In genomic region chr2:44305882-44306281, GRCh38 we compare ENCODE assay signal across 29 cellular contexts. TPM values are rescaled to one million over a fixed set of nuclear protein-coding genes. Genes with fewer than 3 reads are reported as not detected.
A peak's percentile ranks its signal among the peaks of the same experiment; 100 is the strongest.
DNase-seq lines count a peak whose midpoint lies in the region; ATAC-seq, FAIRE-seq and TF ChIP-seq lines count a peak whose summit lies in the region.
"Had no signal": no experiment of that assay in that cellular context is flagged by ENCODE, and none has a peak within 500 bp of the region (broad histone marks: within the 10 kb centered on the region; RNA-seq: fewer than 3 reads in every experiment).

No MANE protein-coding gene starts in this region.

- H3K79me2 ChIP-seq in SK-N-SH (ENCODE audit: insufficient read depth), result no peaks in the 10 kb centered on the region
- H3K79me2 ChIP-seq in HepG2 (ENCODE audit: insufficient read depth, low read length), result no peaks in the 10 kb centered on the region

- BruUV-seq in HepG2 (replicated peaks; lab: Mats Ljungman, UMichigan), result no TSS peak

- H2AFZ ChIP-seq in SK-N-SH (ENCODE audit: low read depth) (no peak overlapping the region), HepG2 (ENCODE audit: low read length) (no peak overlapping the region)

- no peak for TF ChIP-seq POLR2A in HepG2 (IDR thresholded peaks at IDR 0.05; ENCODE audit: insufficient read depth in 1 of 2, low read depth in 2 of 2, low read length in 2 of 2)
- TF ChIP-seq POLR2A in right lobe of liver (IDR thresholded peaks at IDR 0.05), result no peak

- H3K36me3 Mint-ChIP-seq in WTC11, result peaks cover 22% of the 10 kb centered on the region

- WGBS in SK-N-SH (ENCODE audit: low lambda C conversion rate), result 81% methylated on average over 7 of the region's 7 CpGs
- WGBS in HepG2 (ENCODE audit: low lambda C conversion rate), result 72% methylated on average over 7 of the region's 7 CpGs
- 86% methylated on average over 6 of the region's 7 CpGs for WGBS in right lobe of liver (ENCODE audit: insufficient coverage, low coverage, low lambda C conversion rate, missing lambda C conversion rate)

- no peaks in the 10 kb centered on the region for H3K4me1 Mint-ChIP-seq in WTC11
- H3K4me1 Mint-ChIP-seq: CD14-positive monocyte had no signal

- no peak overlapping the region for H3K4me3 ChIP-seq in SK-N-SH (ENCODE audit: low read depth in 2 of 2, low read length in 1 of 2)
- H3K4me3 ChIP-seq in HepG2 (replicated peaks in 1 of 3; ENCODE audit: insufficient read depth in 1 of 3, low read depth in 2 of 3, low read length in 3 of 3), result no peak overlapping the region
- no peak overlapping the region for H3K4me3 ChIP-seq in right lobe of liver
- H3K4me3 ChIP-seq in upper lobe of right lung, result no peak overlapping the region
- H3K4me3 ChIP-seq in lower lobe of right lung, result no peak overlapping the region
- H3K4me3 ChIP-seq: BLaER1 treated with 17β-estradiol and CSF1 and Interleukin-3, amounts not matched to agents 10 nM and 100 nM; HAP-1 had no signal

- H3K36me3 ChIP-seq in SK-N-SH (replicated peaks in 1 of 2; ENCODE audit: control insufficient read depth in 1 of 2, insufficient read depth in 2 of 2, low read length in 1 of 2), result peaks cover 0 to 4% of the 10 kb centered on the region in 2 experiments
- H3K36me3 ChIP-seq in HepG2 (replicated peaks in 1 of 2; ENCODE audit: control insufficient read depth in 1 of 2, insufficient read depth in 2 of 2, low read length in 2 of 2), result no peaks in the 10 kb centered on the region
- no peaks in the 10 kb centered on the region for H3K36me3 ChIP-seq in right lobe of liver
- H3K36me3 ChIP-seq in upper lobe of right lung, result no peaks in the 10 kb centered on the region
- no peaks in the 10 kb centered on the region for H3K36me3 ChIP-seq in lower lobe of right lung
- H3K36me3 ChIP-seq: BE2C, HAP-1 had no signal

- H3K9ac ChIP-seq in SK-N-SH (no peak overlapping the region), HepG2 (ENCODE audit: insufficient read depth, low read depth, low read length) (no peak overlapping the region)
- H3K9ac ChIP-seq: BLaER1 treated with 17β-estradiol and CSF1 and Interleukin-3, amounts not matched to agents 10 nM and 100 nM had no signal

- H3K9me3 Mint-ChIP-seq in WTC11, result peaks cover 32% of the 10 kb centered on the region

- H3K9me2 ChIP-seq in SK-N-SH, result no peaks in the 10 kb centered on the region

- H3K4me1 ChIP-seq in SK-N-SH (ENCODE audit: control insufficient read depth in 1 of 2, insufficient read depth in 2 of 2, low read depth in 1 of 2, low read length in 1 of 2) (no peaks in the 10 kb centered on the region), HepG2 (ENCODE audit: insufficient read depth, low read length) (no peaks in the 10 kb centered on the region), right lobe of liver (no peaks in the 10 kb centered on the region), upper lobe of right lung (no peaks in the 10 kb centered on the region), lower lobe of right lung (no peaks in the 10 kb centered on the region)
- H3K4me1 ChIP-seq: BE2C; BLaER1 treated with 17β-estradiol and CSF1 and Interleukin-3, amounts not matched to agents 10 nM and 100 nM; HAP-1 had no signal

- CTCF ChIA-PET in SK-N-SH (lab: Yijun Ruan, JAX), result interaction anchor here (0.8 to 1.3 kb wide), 4 partner anchors 9 to 14 kb away, joined by 3 to 5 read pairs (median 4); no protein-coding TSS in a partner anchor
- CTCF ChIA-PET in HepG2 (lab: Yijun Ruan, JAX; ENCODE audit: low intra/inter-chr PET ratio, low total read pairs), result no interaction called here
- CTCF ChIA-PET in WTC11 (lab: Charles Lee), result interaction anchor here (0.7 to 1.3 kb wide), 2 partner anchors 10 to 404 kb away, joined by 3 to 7 read pairs; no protein-coding TSS in a partner anchor

- TF ChIP-seq RAD21 in SK-N-SH (IDR thresholded peaks at IDR 0.05; ENCODE audit: low read length) (no peak), HepG2 (CRISPR knock-in tag; IDR thresholded peaks at IDR 0.05) (no peak)

- no peak overlapping the region for H3K27ac ChIP-seq in SK-N-SH (ENCODE audit: low read depth in 2 of 2, low read length in 1 of 2)
- no peak overlapping the region for H3K27ac ChIP-seq in HepG2 (ENCODE audit: extremely low read length, insufficient read depth, low read length)
- H3K27ac ChIP-seq in right lobe of liver, result no peak overlapping the region
- H3K27ac ChIP-seq in upper lobe of right lung, result no peak overlapping the region
- no peak overlapping the region for H3K27ac ChIP-seq in lower lobe of right lung
- H3K27ac ChIP-seq: 22Rv1; BLaER1 treated with 17β-estradiol and CSF1 and Interleukin-3, amounts not matched to agents 10 nM and 100 nM had no signal

- H4K20me1 ChIP-seq in SK-N-SH (ENCODE audit: insufficient read depth), result no peaks in the 10 kb centered on the region
- no peaks in the 10 kb centered on the region for H4K20me1 ChIP-seq in HepG2 (ENCODE audit: insufficient read depth, low read length)
- H4K20me1 ChIP-seq: BLaER1 treated with 17β-estradiol and CSF1 and Interleukin-3, amounts not matched to agents 10 nM and 100 nM had no signal

- POLR2A ChIA-PET in SK-N-SH (lab: Yijun Ruan, JAX), result no interaction called here
- POLR2A ChIA-PET in HepG2 (lab: Yijun Ruan, JAX), result no interaction called here
- POLR2A ChIA-PET in WTC11 (lab: Charles Lee), result no interaction called here

- H3K27me3 ChIP-seq in SK-N-SH (ENCODE audit: insufficient read depth) (no peaks in the 10 kb centered on the region), HepG2 (ENCODE audit: control insufficient read depth in 1 of 2, insufficient read depth in 2 of 2, low read length in 2 of 2) (no peaks in the 10 kb centered on the region; a peak in 1 of 5 replicates), right lobe of liver (no peaks in the 10 kb centered on the region), upper lobe of right lung (no peaks in the 10 kb centered on the region), lower lobe of right lung (ENCODE audit: low read depth) (no peaks in the 10 kb centered on the region)
- H3K27me3 ChIP-seq: BE2C; BLaER1 treated with 17β-estradiol and CSF1 and Interleukin-3, amounts not matched to agents 10 nM and 100 nM had no signal

- in situ Hi-C loops in HepG2 (cut with HindIII; ENCODE audit: extremely low pct_ligation_motif_present, low pct_unique_long_range_greater_than_20kb), result no loop called here

- no peak overlapping the region for H3K4me3 Mint-ChIP-seq in WTC11
- H3K4me3 Mint-ChIP-seq: CD14-positive monocyte; CD4-positive, alpha-beta T cell; HFFc6 had no signal

- intact Hi-C loops in HepG2 (cut with micrococcal nuclease; ENCODE audit: unreplicated experiment), result no loop called here
- intact Hi-C loops in right lobe of liver (cut with DNase I), result no loop called here
- intact Hi-C loops in upper lobe of right lung (cut with DNase I), result no loop called here
- intact Hi-C loops in lower lobe of right lung (cut with DNase I), result no loop called here

- ATAC-seq in SK-N-SH treated with all-trans-retinoic acid at 6 μM for 48 hours, result peak; percentile 33; the same call in 2 of the 3 replicates
- peak; percentile 41; the same call in 1 of the 3 replicates for ATAC-seq in HepG2
- ATAC-seq in right lobe of liver, result no peak
- peak; percentile 61 for ATAC-seq in WTC11
- ATAC-seq in upper lobe of right lung, result peak; percentile 24
- no peak for ATAC-seq in lower lobe of right lung
- no peak for ATAC-seq in HG03139 (IDR thresholded peaks at IDR 0.05; ENCODE audit: unreplicated experiment)

- no peak for FAIRE-seq in HepG2 (lab: Jason Lieb, UNC)
- FAIRE-seq: A204.1, GM12891, GM18507, H54 had no signal

- H3K4me2 ChIP-seq in SK-N-SH, result no peak overlapping the region
- H3K4me2 ChIP-seq in HepG2 (ENCODE audit: low read depth, low read length), result no peak overlapping the region
- H3K4me2 ChIP-seq: BLaER1 treated with 17β-estradiol and CSF1 and Interleukin-3, amounts not matched to agents 10 nM and 100 nM had no signal

- H3K27me3 Mint-ChIP-seq in WTC11 (ENCODE audit: low read depth), result no peaks in the 10 kb centered on the region
- H3K27me3 Mint-ChIP-seq: CD4-positive, alpha-beta T cell had no signal

- peaks cover 10% of the 10 kb centered on the region for H3K9me3 ChIP-seq in SK-N-SH
- H3K9me3 ChIP-seq in HepG2 (ENCODE audit: low read length), result peaks cover 19% of the 10 kb centered on the region
- peaks cover 0 to 6% (median 0%) of the 10 kb centered on the region in 4 donors for H3K9me3 ChIP-seq in right lobe of liver
- H3K9me3 ChIP-seq in upper lobe of right lung, result peaks cover 16% of the 10 kb centered on the region
- peaks cover 15% of the 10 kb centered on the region for H3K9me3 ChIP-seq in lower lobe of right lung

- TF ChIP-seq CTCF in SK-N-SH (IDR thresholded peaks at IDR 0.05) (no peak), HepG2 (CRISPR knock-in tag; IDR thresholded peaks at IDR 0.05) (no peak), right lobe of liver (IDR thresholded peaks at IDR 0.05) (no peak), WTC11 (IDR thresholded peaks at IDR 0.05) (no peak), upper lobe of right lung (IDR thresholded peaks at IDR 0.05) (no peak), lower lobe of right lung (IDR thresholded peaks at IDR 0.05) (no peak)

- H3F3A ChIP-seq in SK-N-SH (replicated peaks; ENCODE audit: insufficient read depth), result peaks cover 7% of the 10 kb centered on the region

- TF ChIP-seq EP300 in SK-N-SH (IDR thresholded peaks at IDR 0.05; ENCODE audit: borderline replicate concordance in 1 of 2, low read depth in 1 of 2, low read length in 1 of 2), result no peak
- no peak for TF ChIP-seq EP300 in HepG2 (IDR thresholded peaks at IDR 0.05; ENCODE audit: low read depth in 2 of 2, low read length in 2 of 2)
- TF ChIP-seq EP300 in HepG2 (CRISPR knock-in tag; IDR thresholded peaks at IDR 0.05; ENCODE audit: borderline replicate concordance), result no peak

- no peak overlapping the region for H3K27ac Mint-ChIP-seq in WTC11
- H3K27ac Mint-ChIP-seq: CD14-positive monocyte; CD4-positive, alpha-beta T cell; HFFc6 had no signal

- no peak for DNase-seq in SK-N-SH
- no peak for DNase-seq in HepG2 (ENCODE audit: low spot score)
- DNase-seq in right lobe of liver, result no peak
- no peak for DNase-seq in WTC11 (ENCODE audit: low spot score)
- DNase-seq in upper lobe of right lung, result no peak
- DNase-seq in lower lobe of right lung, result no peak
- DNase-seq: ACHN; AML-193; BE2C; Calu3; CD4-positive, alpha-beta T cell; COR-L47; DMS53; DMS79 treated with DMSO at 0.1 percent for 48 hours; GF-D8; GOT3; HFFc6 had no signal

RNA-seq across cellular contexts. Expression of gene SLC3A1, which starts 30.6 kb away (rescaled TPM):
- polyA plus RNA-seq in SK-N-SH (2012; rRNA removed), result 0.07 and 0.13 TPM in 2 replicates
- 0.01 and 0.05 TPM in 2 replicates for polyA plus RNA-seq in SK-N-SH (2012; cell fraction: cytosol; rRNA removed)
- polyA plus RNA-seq in SK-N-SH (2012; cell fraction: nucleus; rRNA removed), result 0.10 and 0.11 TPM in 2 replicates
- total RNA-seq in HepG2 (2016; rRNA removed; fragmentation: Illumina TruSeq; extraction: Trizol), result not detected in 2 replicates
- total RNA-seq in HepG2 (2016; cell fraction: cytosol; rRNA removed; fragmentation: Illumina TruSeq; extraction: Trizol; ENCODE audit: low read depth), result not detected in 2 replicates
- not detected in 2 replicates for total RNA-seq in HepG2 (2016; cell fraction: insoluble cytoplasmic fraction; rRNA removed; fragmentation: Illumina TruSeq; extraction: Trizol)
- total RNA-seq in HepG2 (2016; cell fraction: membrane; rRNA removed; fragmentation: Illumina TruSeq; extraction: Trizol), result not detected in 2 replicates
- total RNA-seq in HepG2 (2016; cell fraction: nucleus; rRNA removed; fragmentation: Illumina TruSeq; extraction: Trizol), result not detected in 2 replicates
- polyA plus RNA-seq in HepG2 (2011; rRNA removed), result 0.15 and 0.18 TPM in 2 replicates
- 0.03 and 0.15 TPM in 2 replicates for polyA plus RNA-seq in HepG2 (2011; cell fraction: cytosol; rRNA removed)
- polyA plus RNA-seq in HepG2 (2011; cell fraction: nucleus; rRNA removed), result 0.10 TPM in 1 of 2 replicates, not detected in the other
- 0.19 and 0.35 TPM in 2 replicates for polyA plus RNA-seq in HepG2 (2012)
- polyA plus RNA-seq in HepG2 (2016; cell fraction: cytosol; fragmentation: Illumina TruSeq; extraction: Trizol; ENCODE audit: low read depth), result not detected in 2 replicates
- polyA plus RNA-seq in HepG2 (2016; cell fraction: insoluble cytoplasmic fraction; fragmentation: Illumina TruSeq; extraction: Trizol; ENCODE audit: low read depth), result not detected in 2 replicates
- not detected in 2 replicates for polyA plus RNA-seq in HepG2 (2016; cell fraction: membrane; fragmentation: Illumina TruSeq; extraction: Trizol; ENCODE audit: low read depth)
- 0.31 TPM in 1 of 2 replicates, not detected in the other for polyA plus RNA-seq in HepG2 (2016; cell fraction: nucleus; fragmentation: Illumina TruSeq; extraction: Trizol; ENCODE audit: insufficient read depth, low read depth)
- 0.42 TPM in 1 of 2 replicates, not detected in the other for polyA minus RNA-seq in HepG2 (2011; rRNA and poly(A)+ RNA removed; ENCODE audit: low replicate concordance)
- polyA minus RNA-seq in HepG2 (2011; cell fraction: cytosol; rRNA and poly(A)+ RNA removed), result not detected in 2 replicates
- 0.26 and 0.37 TPM in 2 replicates for polyA minus RNA-seq in HepG2 (2011; cell fraction: nucleus; rRNA and poly(A)+ RNA removed)
- total RNA-seq in right lobe of liver, result 10 to 100 TPM in 3 of 6 experiments, 1 to 10 TPM in 2, under 1 TPM in 1; 0.89 to 58.2 (median 15.3) TPM
- total RNA-seq in WTC11 (2021), result 0.11 to 0.15 TPM in 2 of 3 replicates, not detected in the other
- total RNA-seq in upper lobe of right lung, result 0.17 TPM
- total RNA-seq in lower lobe of right lung, result not detected
- total RNA-seq: Daoy, G401 had no signal
- polyA plus RNA-seq: CD14-positive monocyte had no signal

RNA-seq across cellular contexts. Expression of gene PREPL, which starts 55.4 kb away (rescaled TPM):
- polyA plus RNA-seq in SK-N-SH (2012; rRNA removed) (22.6 and 32.8 TPM in 2 replicates), HepG2 (2011; rRNA removed) (15.2 and 19.7 TPM in 2 replicates)
- polyA plus RNA-seq in SK-N-SH (2012; cell fraction: cytosol; rRNA removed), result 35.2 and 40.2 TPM in 2 replicates
- polyA plus RNA-seq in SK-N-SH (2012; cell fraction: nucleus; rRNA removed), result 17.4 and 45.0 TPM in 2 replicates
- total RNA-seq in HepG2 (2016; rRNA removed; fragmentation: Illumina TruSeq; extraction: Trizol) (34.3 and 56.1 TPM in 2 replicates), right lobe of liver (10 to 100 TPM; 13.6 to 20.8 (median 19.6) TPM), WTC11 (2021) (27.6 to 29.3 TPM (median 29.1 TPM) in 3 replicates), upper lobe of right lung (43.4 TPM), lower lobe of right lung (44.2 TPM)
- 3.1 and 3.2 TPM in 2 replicates for total RNA-seq in HepG2 (2016; cell fraction: cytosol; rRNA removed; fragmentation: Illumina TruSeq; extraction: Trizol; ENCODE audit: low read depth)
- total RNA-seq in HepG2 (2016; cell fraction: insoluble cytoplasmic fraction; rRNA removed; fragmentation: Illumina TruSeq; extraction: Trizol), result 33.6 and 53.1 TPM in 2 replicates
- total RNA-seq in HepG2 (2016; cell fraction: membrane; rRNA removed; fragmentation: Illumina TruSeq; extraction: Trizol), result 8.3 and 10.0 TPM in 2 replicates
- total RNA-seq in HepG2 (2016; cell fraction: nucleus; rRNA removed; fragmentation: Illumina TruSeq; extraction: Trizol), result 34.9 and 36.8 TPM in 2 replicates
- 5.9 and 10.5 TPM in 2 replicates for polyA plus RNA-seq in HepG2 (2011; cell fraction: cytosol; rRNA removed)
- 11.8 and 17.5 TPM in 2 replicates for polyA plus RNA-seq in HepG2 (2011; cell fraction: nucleus; rRNA removed)
- polyA plus RNA-seq in HepG2 (2012), result 17.9 and 21.6 TPM in 2 replicates
- 0.65 and 0.70 TPM in 2 replicates for polyA plus RNA-seq in HepG2 (2016; cell fraction: cytosol; fragmentation: Illumina TruSeq; extraction: Trizol; ENCODE audit: low read depth)
- polyA plus RNA-seq in HepG2 (2016; cell fraction: insoluble cytoplasmic fraction; fragmentation: Illumina TruSeq; extraction: Trizol; ENCODE audit: low read depth), result 40.9 and 42.7 TPM in 2 replicates
- 2.1 and 2.8 TPM in 2 replicates for polyA plus RNA-seq in HepG2 (2016; cell fraction: membrane; fragmentation: Illumina TruSeq; extraction: Trizol; ENCODE audit: low read depth)
- 23.0 and 23.6 TPM in 2 replicates for polyA plus RNA-seq in HepG2 (2016; cell fraction: nucleus; fragmentation: Illumina TruSeq; extraction: Trizol; ENCODE audit: insufficient read depth, low read depth)
- 17.1 and 20.9 TPM in 2 replicates for polyA minus RNA-seq in HepG2 (2011; rRNA and poly(A)+ RNA removed; ENCODE audit: low replicate concordance)
- polyA minus RNA-seq in HepG2 (2011; cell fraction: cytosol; rRNA and poly(A)+ RNA removed), result 13.7 and 16.0 TPM in 2 replicates
- polyA minus RNA-seq in HepG2 (2011; cell fraction: nucleus; rRNA and poly(A)+ RNA removed), result 54.3 and 66.9 TPM in 2 replicates

RNA-seq across cellular contexts. Expression of gene CAMKMT, which starts 55.9 kb away (rescaled TPM):
- polyA plus RNA-seq in SK-N-SH (2012; rRNA removed) (5.9 and 6.2 TPM in 2 replicates), HepG2 (2011; rRNA removed) (4.9 and 6.9 TPM in 2 replicates)
- 7.7 and 9.8 TPM in 2 replicates for polyA plus RNA-seq in SK-N-SH (2012; cell fraction: cytosol; rRNA removed)
- 4.9 TPM in 2 replicates for polyA plus RNA-seq in SK-N-SH (2012; cell fraction: nucleus; rRNA removed)
- total RNA-seq in HepG2 (2016; rRNA removed; fragmentation: Illumina TruSeq; extraction: Trizol) (15.3 and 20.8 TPM in 2 replicates), right lobe of liver (1 to 10 TPM; 2.0 to 7.4 (median 5.2) TPM), WTC11 (2021) (20.3 to 21.3 TPM (median 20.6 TPM) in 3 replicates), upper lobe of right lung (10.5 TPM), lower lobe of right lung (10.5 TPM)
- 7.2 and 7.4 TPM in 2 replicates for total RNA-seq in HepG2 (2016; cell fraction: cytosol; rRNA removed; fragmentation: Illumina TruSeq; extraction: Trizol; ENCODE audit: low read depth)
- total RNA-seq in HepG2 (2016; cell fraction: insoluble cytoplasmic fraction; rRNA removed; fragmentation: Illumina TruSeq; extraction: Trizol), result 16.8 and 17.7 TPM in 2 replicates
- total RNA-seq in HepG2 (2016; cell fraction: membrane; rRNA removed; fragmentation: Illumina TruSeq; extraction: Trizol), result 7.1 and 9.1 TPM in 2 replicates
- 33.5 and 39.9 TPM in 2 replicates for total RNA-seq in HepG2 (2016; cell fraction: nucleus; rRNA removed; fragmentation: Illumina TruSeq; extraction: Trizol)
- 4.7 and 4.9 TPM in 2 replicates for polyA plus RNA-seq in HepG2 (2011; cell fraction: cytosol; rRNA removed)
- 5.4 and 5.7 TPM in 2 replicates for polyA plus RNA-seq in HepG2 (2011; cell fraction: nucleus; rRNA removed)
- 6.8 and 9.4 TPM in 2 replicates for polyA plus RNA-seq in HepG2 (2012)
- 3.3 and 4.4 TPM in 2 replicates for polyA plus RNA-seq in HepG2 (2016; cell fraction: cytosol; fragmentation: Illumina TruSeq; extraction: Trizol; ENCODE audit: low read depth)
- polyA plus RNA-seq in HepG2 (2016; cell fraction: insoluble cytoplasmic fraction; fragmentation: Illumina TruSeq; extraction: Trizol; ENCODE audit: low read depth), result 22.6 and 23.5 TPM in 2 replicates
- polyA plus RNA-seq in HepG2 (2016; cell fraction: membrane; fragmentation: Illumina TruSeq; extraction: Trizol; ENCODE audit: low read depth), result 6.3 and 7.0 TPM in 2 replicates
- 16.3 and 17.1 TPM in 2 replicates for polyA plus RNA-seq in HepG2 (2016; cell fraction: nucleus; fragmentation: Illumina TruSeq; extraction: Trizol; ENCODE audit: insufficient read depth, low read depth)
- 6.4 and 7.6 TPM in 2 replicates for polyA minus RNA-seq in HepG2 (2011; rRNA and poly(A)+ RNA removed; ENCODE audit: low replicate concordance)
- 3.4 and 7.7 TPM in 2 replicates for polyA minus RNA-seq in HepG2 (2011; cell fraction: cytosol; rRNA and poly(A)+ RNA removed)
- polyA minus RNA-seq in HepG2 (2011; cell fraction: nucleus; rRNA and poly(A)+ RNA removed), result 48.0 and 55.1 TPM in 2 replicates

Comparison
In these comparisons a context has a peak if more than half of its experiments do, and no peak if none do; other contexts are left out.
1. ATAC-seq: peak in SK-N-SH treated with all-trans-retinoic acid at 6 μM for 48 hours (single experiment), HepG2 (single experiment), WTC11 (single experiment) and upper lobe of right lung (single experiment); none in right lobe of liver (0 of 4), lower lobe of right lung (0 of 2) and HG03139 (single experiment).